11 cellular contexts compared by ENCODE assay signal in the genomic region with DNA sequence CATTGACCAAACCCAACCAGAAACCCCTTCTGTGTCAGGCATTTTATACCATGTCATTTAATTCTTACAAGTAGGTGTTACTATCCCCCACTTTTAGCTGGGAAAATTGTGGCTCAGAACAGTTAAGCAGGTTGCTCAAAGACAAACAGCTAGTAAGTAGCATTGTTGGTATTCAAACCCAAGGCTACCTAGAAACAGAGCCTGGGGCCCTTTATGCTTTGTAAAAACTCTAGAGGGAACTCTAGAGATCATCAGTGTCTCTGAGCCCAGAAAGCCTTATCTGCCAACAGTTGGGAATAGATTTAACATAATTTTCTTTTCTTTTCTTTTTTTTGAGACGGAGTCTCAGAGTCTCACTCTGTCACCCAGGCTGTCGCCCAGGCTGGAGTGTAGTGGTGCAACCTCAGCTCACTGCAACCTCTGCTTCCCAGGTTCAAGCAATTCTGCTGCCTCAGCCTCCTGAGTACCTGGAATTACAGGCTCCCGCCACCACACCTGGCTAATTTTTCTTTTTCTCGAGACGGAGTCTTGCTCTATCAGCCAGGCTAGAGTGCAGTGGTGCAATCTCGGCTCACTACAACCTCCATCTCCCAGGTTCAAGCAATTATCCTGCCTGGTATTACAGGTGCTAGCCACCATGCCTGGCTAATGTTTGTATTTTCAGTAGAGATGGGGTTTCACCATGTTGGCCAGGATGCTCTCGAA. TPM values are rescaled to one million over a fixed set of nuclear protein-coding genes. Genes with fewer than 3 reads are reported as not detected.
A peak's percentile ranks its signal among the peaks of the same experiment; 100 is the strongest.
DNase-seq lines count a peak whose midpoint lies in the region; ATAC-seq and TF ChIP-seq lines count a peak whose summit lies in the region.
"Had no signal": no experiment of that assay in that cellular context is flagged by ENCODE, and none has a peak within 500 bp of the region (broad histone marks: within the 10 kb centered on the region; RNA-seq: fewer than 3 reads in every experiment).

No MANE protein-coding gene starts in this region.

- CTCF ChIA-PET in activated CD8-positive, alpha-beta T cell treated with anti-CD3 and anti-CD28 coated beads for 36 hours (lab: Charles Lee) = interaction anchor here (0.7 to 1.2 kb wide), 2 partner anchors 12 to 73 kb away, joined by 3 read pairs; no protein-coding TSS in a partner anchor

- H3K9ac ChIP-seq in neural progenitor cell = no peak overlapping the region

- H3K27ac ChIP-seq in neutrophil (peak overlapping the region; percentile 80), neural progenitor cell (no peak overlapping the region)
- H3K27ac ChIP-seq: lower lobe of right lung had no signal

- no peaks in the 10 kb centered on the region for H4K20me1 ChIP-seq in neural progenitor cell (ENCODE audit: low read depth)

- H2AFZ ChIP-seq in neural progenitor cell (replicated peaks) = no peak overlapping the region

- no peaks in the 10 kb centered on the region for H3K79me2 ChIP-seq in neural progenitor cell (ENCODE audit: low read depth)

- no peaks in the 10 kb centered on the region for H3K27me3 ChIP-seq in neutrophil
- H3K27me3 ChIP-seq in neural progenitor cell = no peaks in the 10 kb centered on the region

- TF ChIP-seq CTCF in HFFc6 (IDR thresholded peaks at IDR 0.05) (no peak), neutrophil (IDR thresholded peaks at IDR 0.05) (no peak), neural progenitor cell (IDR thresholded peaks at IDR 0.05) (no peak)
- no peak for TF ChIP-seq CTCF in activated CD8-positive, alpha-beta T cell treated with anti-CD3 and anti-CD28 coated beads for 36 hours (IDR thresholded peaks at IDR 0.05)

- no peak for ATAC-seq in activated CD8-positive, alpha-beta T cell treated with anti-CD3 and anti-CD28 coated beads for 36 hours
- no peak for ATAC-seq in HG03135 (IDR thresholded peaks at IDR 0.05; ENCODE audit: unreplicated experiment)

- H3K4me3 ChIP-seq in neutrophil (ENCODE audit: low read depth in 1 of 2, low read length in 1 of 2) = no peak overlapping the region
- no peak overlapping the region for H3K4me3 ChIP-seq in neural progenitor cell
- H3K4me3 ChIP-seq: lower lobe of right lung had no signal

- peak overlapping the region; percentile 83 for H3K27ac Mint-ChIP-seq in T-helper 2 cell treated with Interferon-gamma antibody and Interleukin-4, amounts not matched to agents 5 μg/mL and 100 μg/mL, for 36 hours
- peak overlapping the region; percentile 85 for H3K27ac Mint-ChIP-seq in HFFc6
- peak overlapping the region; percentile 90 for H3K27ac Mint-ChIP-seq in activated CD8-positive, alpha-beta T cell treated with anti-CD3 and anti-CD28 coated beads for 36 hours
- H3K27ac Mint-ChIP-seq in neural progenitor cell = no peak overlapping the region

- H3F3A ChIP-seq in neural progenitor cell (ENCODE audit: low read depth) = no peaks in the 10 kb centered on the region

- H3K36me3 Mint-ChIP-seq in T-helper 2 cell treated with Interferon-gamma antibody and Interleukin-4, amounts not matched to agents 5 μg/mL and 100 μg/mL, for 36 hours (ENCODE audit: low read depth) = no peaks in the 10 kb centered on the region
- H3K36me3 Mint-ChIP-seq in HFFc6 (ENCODE audit: low read depth) (no peaks in the 10 kb centered on the region), neural progenitor cell (no peaks in the 10 kb centered on the region)
- no peaks in the 10 kb centered on the region for H3K36me3 Mint-ChIP-seq in activated CD8-positive, alpha-beta T cell treated with anti-CD3 and anti-CD28 coated beads for 36 hours (ENCODE audit: low read depth)

- peak overlapping the region; percentile 15 for H3K4me3 Mint-ChIP-seq in T-helper 2 cell treated with Interferon-gamma antibody and Interleukin-4, amounts not matched to agents 5 μg/mL and 100 μg/mL, for 36 hours
- H3K4me3 Mint-ChIP-seq in HFFc6 = no peak overlapping the region
- no peak overlapping the region for H3K4me3 Mint-ChIP-seq in activated CD8-positive, alpha-beta T cell treated with anti-CD3 and anti-CD28 coated beads for 36 hours
- H3K4me3 Mint-ChIP-seq in neural progenitor cell = no peak overlapping the region

- peaks cover 24% of the 10 kb centered on the region for H3K4me1 Mint-ChIP-seq in T-helper 2 cell treated with Interferon-gamma antibody and Interleukin-4, amounts not matched to agents 5 μg/mL and 100 μg/mL, for 36 hours (ENCODE audit: low read depth)
- peaks cover 10% of the 10 kb centered on the region for H3K4me1 Mint-ChIP-seq in HFFc6 (ENCODE audit: low read depth)
- H3K4me1 Mint-ChIP-seq in activated CD8-positive, alpha-beta T cell treated with anti-CD3 and anti-CD28 coated beads for 36 hours (ENCODE audit: low read depth) = peaks cover 40% of the 10 kb centered on the region
- peaks cover 20% of the 10 kb centered on the region for H3K4me1 Mint-ChIP-seq in neural progenitor cell

- no peaks in the 10 kb centered on the region for H3K9me3 ChIP-seq in neutrophil
- no peaks in the 10 kb centered on the region for H3K9me3 ChIP-seq in neural progenitor cell (ENCODE audit: low read depth)
- H3K9me3 ChIP-seq: lower lobe of right lung had no signal

- peaks cover 3% of the 10 kb centered on the region for H3K27me3 Mint-ChIP-seq in T-helper 2 cell treated with Interferon-gamma antibody and Interleukin-4, amounts not matched to agents 5 μg/mL and 100 μg/mL, for 36 hours (ENCODE audit: low read depth)
- H3K27me3 Mint-ChIP-seq in HFFc6 (ENCODE audit: insufficient read depth) = peaks cover 1% of the 10 kb centered on the region; the same call in 1 of the 2 replicates
- no peaks in the 10 kb centered on the region for H3K27me3 Mint-ChIP-seq in activated CD8-positive, alpha-beta T cell treated with anti-CD3 and anti-CD28 coated beads for 36 hours
- H3K27me3 Mint-ChIP-seq in neural progenitor cell (ENCODE audit: insufficient read depth, low read depth) = peaks cover 6% of the 10 kb centered on the region

- POLR2A ChIA-PET in activated CD8-positive, alpha-beta T cell treated with anti-CD3 and anti-CD28 coated beads for 36 hours (lab: Charles Lee) = no interaction called here

- DNase-seq in T-helper 2 cell treated with Interferon-gamma antibody and Interleukin-4, amounts not matched to agents 5 μg/mL and 100 μg/mL, for 36 hours (ENCODE audit: low spot score) = no peak
- no peak for DNase-seq in T-helper 2 cell
- DNase-seq in HFFc6 = peak; percentile 21
- DNase-seq in activated CD8-positive, alpha-beta T cell treated with anti-CD3 and anti-CD28 coated beads for 36 hours = no peak
- DNase-seq in neural progenitor cell (ENCODE audit: low spot score) = no peak
- no peak for DNase-seq in NCI-H1694 treated with DMSO at 0.1 percent for 48 hours (lab: John Stamatoyannopoulos, UW)
- DNase-seq: aorta, lower lobe of right lung, NCI-H774 had no signal

- intact Hi-C loops in activated CD8-positive, alpha-beta T cell treated with anti-CD3 and anti-CD28 coated beads for 36 hours (cut with micrococcal nuclease) = no loop called here

- peaks cover 21 to 22% of the 10 kb centered on the region in 2 experiments for H3K4me1 ChIP-seq in neutrophil (ENCODE audit: control insufficient read depth in 1 of 2, insufficient read depth in 1 of 2, low read depth in 1 of 2, low read length in 1 of 2)
- peaks cover 6% of the 10 kb centered on the region for H3K4me1 ChIP-seq in neural progenitor cell

- H3K9me3 Mint-ChIP-seq in T-helper 2 cell treated with Interferon-gamma antibody and Interleukin-4, amounts not matched to agents 5 μg/mL and 100 μg/mL, for 36 hours = no peaks in the 10 kb centered on the region
- H3K9me3 Mint-ChIP-seq in HFFc6 (no peaks in the 10 kb centered on the region), neural progenitor cell (no peaks in the 10 kb centered on the region)
- no peaks in the 10 kb centered on the region for H3K9me3 Mint-ChIP-seq in activated CD8-positive, alpha-beta T cell treated with anti-CD3 and anti-CD28 coated beads for 36 hours

- no peaks in the 10 kb centered on the region for H3K36me3 ChIP-seq in neutrophil
- H3K36me3 ChIP-seq in neural progenitor cell = no peaks in the 10 kb centered on the region
- H3K36me3 ChIP-seq: lower lobe of right lung had no signal

- no peak overlapping the region for H3K4me2 ChIP-seq in neural progenitor cell

RNA-seq across cellular contexts. Expression of a gene that starts 48.5 kb away (rescaled TPM):
- 10 to 100 TPM; 39.8 to 54.2 (median 44.8) TPM for total RNA-seq in HFFc6 (2021; fragmentation: NEBNext Ultra II Directional; extraction: Animal tissue kit (Norgen Biotek cat#: 25700))
- 10 to 100 TPM; 51.1 to 56.1 TPM for total RNA-seq in activated CD8-positive, alpha-beta T cell treated with anti-CD3 and anti-CD28 coated beads for 36 hours
- 112 and 149 TPM in 2 replicates for total RNA-seq in neural progenitor cell (ENCODE audit: low replicate concordance)

RNA-seq across cellular contexts. Expression of a gene that starts 49.3 kb away (rescaled TPM):
- 10 to 100 TPM; 45.2 to 55.7 (median 49.6) TPM for total RNA-seq in HFFc6 (2021; fragmentation: NEBNext Ultra II Directional; extraction: Animal tissue kit (Norgen Biotek cat#: 25700))
- 10 to 100 TPM; 56.6 to 63.6 TPM for total RNA-seq in activated CD8-positive, alpha-beta T cell treated with anti-CD3 and anti-CD28 coated beads for 36 hours
- 36.3 and 42.0 TPM in 2 replicates for total RNA-seq in neural progenitor cell (ENCODE audit: low replicate concordance)
